In genomic region chr5:171713152-171713551, GRCh38 we compare ENCODE assay signal across 24 cellular contexts.
"Had no signal": no experiment of that assay in that cellular context is flagged by ENCODE, and none has a peak within 500 bp of the region (broad histone marks: within the 10 kb centered on the region; RNA-seq: fewer than 3 reads in every experiment).

No MANE protein-coding gene starts in this region.

- H3K27ac ChIP-seq: HL-60, KMS-11, SJSA1, SK-N-MC had no signal

- FAIRE-seq: HTR-8/SVneo, RCC 7860 had no signal

- H3K9ac ChIP-seq: KMS-11 had no signal

- H3K4me3 Mint-ChIP-seq: IgD-negative memory B cell had no signal

- H3K36me3 Mint-ChIP-seq: IgD-negative memory B cell had no signal

- H3K4me1 ChIP-seq: SJSA1 had no signal

- H3K9me3 ChIP-seq: SJSA1 had no signal

- DNase-seq: Kasumi-1, MM.1S, NCI-H1048, NCI-H1105, NCI-H1417, NCI-H1436 treated with DMSO at 0.1 percent for 48 hours, NCI-H1694, NCI-H187 treated with DMSO at 0.1 percent for 48 hours, NCI-H2081, NCI-H2107, NCI-H2227 treated with DMSO at 0.1 percent for 48 hours, NCI-H524, NCI-H69, NCI-H774, Right ventricle myocardium superior, RPMI8226, SIG-M5 had no signal

- H3K4me1 Mint-ChIP-seq: IgD-negative memory B cell had no signal

- H3K4me3 ChIP-seq: SJSA1, SK-N-MC had no signal

- H3K36me3 ChIP-seq: SJSA1 had no signal

- H3K4me2 ChIP-seq: KMS-11 had no signal
